ENCODE assay signal across 7 cellular contexts in genomic region chr2:88245109-88245508, GRCh38.
"Had no signal": no experiment of that assay in that cellular context is flagged by ENCODE, and none has a peak within 500 bp of the region (broad histone marks: within the 10 kb centered on the region; RNA-seq: fewer than 3 reads in every experiment).

No MANE protein-coding gene starts in this region.

- FAIRE-seq: HepG2, HTR-8/SVneo, K562 had no signal

- DNase-seq: IMR-90, KBM-7 had no signal

- ATAC-seq: HepG2, K562 had no signal

- H3K4me3 ChIP-seq: K562 had no signal

- H3K4me2 ChIP-seq: KMS-11 had no signal

- H3K27ac ChIP-seq: HL-60, KMS-11 had no signal
